Comparison of ENCODE assay signal across 31 cellular contexts in the genomic region with DNA sequence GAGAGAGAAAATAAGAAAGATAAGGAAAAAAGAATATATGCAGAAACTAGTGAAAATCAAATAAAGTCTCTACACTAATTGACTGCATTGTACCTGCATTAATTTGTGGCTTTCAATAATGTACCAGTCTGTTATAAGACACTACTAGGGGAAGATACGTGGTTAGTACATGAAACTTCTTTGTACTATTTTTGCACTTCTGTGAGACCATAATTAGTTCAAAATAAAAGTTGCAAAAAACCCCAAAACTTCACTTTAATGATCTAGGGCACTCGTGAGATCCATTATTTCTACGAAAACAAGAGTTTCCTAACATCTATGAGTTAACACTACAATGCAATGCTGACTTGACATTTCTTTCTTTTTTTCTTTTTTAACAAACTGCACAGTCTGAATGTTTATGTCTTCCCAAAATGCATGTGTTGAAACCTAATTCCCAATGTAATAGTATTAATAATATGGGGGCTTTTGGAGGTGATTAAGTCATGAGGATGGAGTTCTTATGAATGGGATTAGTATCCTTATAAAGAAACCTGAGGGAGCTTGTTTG.
"Had no signal": no experiment of that assay in that cellular context is flagged by ENCODE, and none has a peak within 500 bp of the region (broad histone marks: within the 10 kb centered on the region; RNA-seq: fewer than 3 reads in every experiment).

No MANE protein-coding gene starts in this region.

- FAIRE-seq: astrocyte, bronchial epithelial cell had no signal

- H3K4me3 Mint-ChIP-seq: activated CD4-positive, alpha-beta memory T cell treated with anti-CD3 and anti-CD28 coated beads, Interleukin-2, amount 10 ng/mL, durations not matched to agents 7 days and 5 days; activated CD4-positive, alpha-beta T cell treated with anti-CD3 and anti-CD28 coated beads for 36 hours; activated CD4-positive, alpha-beta T cell treated with anti-CD3 and anti-CD28 coated beads, Interleukin-2, amount 10 ng/mL, durations not matched to agents 24 days and 14 days; activated naive CD4-positive, alpha-beta T cell treated with anti-CD3 and anti-CD28 coated beads, Interleukin-2, amount 10 ng/mL, durations not matched to agents 7 days and 5 days; activated naive CD8-positive, alpha-beta T cell treated with anti-CD3 and anti-CD28 coated beads, Interleukin-2, amount 10 ng/mL, durations not matched to agents 7 days and 5 days; activated T-cell treated with anti-CD3 and anti-CD28 coated beads, Interleukin-2, amount 50 U/mL, for 24 hours; activated T-cell treated with anti-CD3 and anti-CD28 coated beads, Interleukin-2, amount 50 U/mL, for 72 hours; central memory CD8-positive, alpha-beta T cell; dendritic cell treated with granulocyte-macrophage colony-stimulating factor and Interleukin-4, amounts not matched to agents 40 ng/mL and 50 ng/mL, for 4 days; endodermal cell had no signal

- H3K9me3 ChIP-seq: gastrocnemius medialis, heart left ventricle had no signal

- H3K36me3 ChIP-seq: brain microvascular endothelial cell, gastrocnemius medialis, heart left ventricle had no signal

- H3K27ac Mint-ChIP-seq: activated CD4-positive, alpha-beta memory T cell treated with anti-CD3 and anti-CD28 coated beads, Interleukin-2, amount 10 ng/mL, durations not matched to agents 7 days and 5 days; activated CD4-positive, alpha-beta T cell treated with anti-CD3 and anti-CD28 coated beads for 36 hours; activated CD4-positive, alpha-beta T cell treated with anti-CD3 and anti-CD28 coated beads, Interleukin-2, amount 10 ng/mL, durations not matched to agents 24 days and 14 days; activated naive CD4-positive, alpha-beta T cell treated with anti-CD3 and anti-CD28 coated beads, Interleukin-2, amount 10 ng/mL, durations not matched to agents 7 days and 5 days; activated naive CD4-positive, alpha-beta T cell treated with anti-CD3 and anti-CD28 coated beads, Interleukin-2, amount 50 U/mL, for 72 hours; activated naive CD8-positive, alpha-beta T cell treated with anti-CD3 and anti-CD28 coated beads, Interleukin-2, amount 10 ng/mL, durations not matched to agents 7 days and 5 days; activated T-cell treated with anti-CD3 and anti-CD28 coated beads, Interleukin-2, amount 50 U/mL, for 24 hours; activated T-cell treated with anti-CD3 and anti-CD28 coated beads, Interleukin-2, amount 50 U/mL, for 72 hours; dendritic cell treated with granulocyte-macrophage colony-stimulating factor and Interleukin-4, amounts not matched to agents 40 ng/mL and 50 ng/mL, for 4 days; endodermal cell had no signal

- H3K27me3 ChIP-seq: brain microvascular endothelial cell, dorsolateral prefrontal cortex, foreskin keratinocyte, gastrocnemius medialis had no signal

- DNase-seq: activated CD4-positive, alpha-beta memory T cell treated with anti-CD3 and anti-CD28 coated beads, Interleukin-2, amount 10 ng/mL, durations not matched to agents 7 days and 5 days; activated CD4-positive, alpha-beta T cell treated with anti-CD3 and anti-CD28 coated beads for 36 hours; activated CD4-positive, alpha-beta T cell treated with anti-CD3 and anti-CD28 coated beads, Interleukin-2, amount 10 ng/mL, durations not matched to agents 24 days and 14 days; activated CD4-positive, CD25-positive, alpha-beta regulatory T cell; activated CD4-positive, CD25-positive, alpha-beta regulatory T cell treated with anti-CD3 and anti-CD28 coated beads, Interleukin-2, amount 50 U/mL, for 72 hours; activated CD8-positive, alpha-beta memory T cell treated with anti-CD3 and anti-CD28 coated beads, Interleukin-2, amount 50 U/mL, for 48 hours; activated gamma-delta T cell; activated naive CD4-positive, alpha-beta T cell; activated naive CD4-positive, alpha-beta T cell treated with anti-CD3 and anti-CD28 coated beads, Interleukin-2, amount 10 ng/mL, durations not matched to agents 7 days and 5 days; activated naive CD8-positive, alpha-beta T cell treated with anti-CD3 and anti-CD28 coated beads, Interleukin-2, amount 10 ng/mL, durations not matched to agents 7 days and 5 days; activated T-cell treated with anti-CD3 and anti-CD28 coated beads for 4 hours; activated T-cell treated with anti-CD3 and anti-CD28 coated beads, Interleukin-2, amount 50 U/mL, for 24 hours; activated T-cell treated with anti-CD3 and anti-CD28 coated beads, Interleukin-2, amount 50 U/mL, for 72 hours; amniotic stem cell; anterior cingulate cortex; brain microvascular endothelial cell; dorsolateral prefrontal cortex; effector memory CD4-positive, alpha-beta T cell; endodermal cell; foreskin keratinocyte; gastrocnemius medialis; glutamatergic neuron; heart left ventricle; T-helper 2 cell had no signal

- H3K27me3 Mint-ChIP-seq: activated CD4-positive, alpha-beta memory T cell treated with anti-CD3 and anti-CD28 coated beads, Interleukin-2, amount 10 ng/mL, durations not matched to agents 7 days and 5 days; activated CD4-positive, alpha-beta T cell treated with anti-CD3 and anti-CD28 coated beads for 36 hours; activated CD4-positive, alpha-beta T cell treated with anti-CD3 and anti-CD28 coated beads, Interleukin-2, amount 10 ng/mL, durations not matched to agents 24 days and 14 days; activated naive CD4-positive, alpha-beta T cell treated with anti-CD3 and anti-CD28 coated beads, Interleukin-2, amount 10 ng/mL, durations not matched to agents 7 days and 5 days; activated naive CD8-positive, alpha-beta T cell treated with anti-CD3 and anti-CD28 coated beads, Interleukin-2, amount 10 ng/mL, durations not matched to agents 7 days and 5 days; activated T-cell treated with anti-CD3 and anti-CD28 coated beads, Interleukin-2, amount 50 U/mL, for 24 hours; central memory CD8-positive, alpha-beta T cell; dendritic cell treated with granulocyte-macrophage colony-stimulating factor and Interleukin-4, amounts not matched to agents 40 ng/mL and 50 ng/mL, for 4 days had no signal

- ATAC-seq: activated CD4-positive, alpha-beta T cell treated with anti-CD3 and anti-CD28 coated beads for 36 hours; activated naive CD4-positive, alpha-beta T cell treated with anti-CD3 and anti-CD28 coated beads, Interleukin-2, amount 50 U/mL, for 72 hours; activated T-cell treated with anti-CD3 and anti-CD28 coated beads, Interleukin-2, amount 50 U/mL, for 72 hours; esophagus mucosa; foreskin keratinocyte; gastrocnemius medialis; heart left ventricle had no signal

- H3K4me3 ChIP-seq: coronary artery, dorsolateral prefrontal cortex, gastrocnemius medialis, heart left ventricle had no signal

- H3K27ac ChIP-seq: brain microvascular endothelial cell, coronary artery, dorsolateral prefrontal cortex, foreskin keratinocyte, gastrocnemius medialis, heart left ventricle had no signal

- H3K4me1 ChIP-seq: foreskin keratinocyte, gastrocnemius medialis, heart left ventricle had no signal

- H3K4me1 Mint-ChIP-seq: activated CD4-positive, alpha-beta memory T cell treated with anti-CD3 and anti-CD28 coated beads, Interleukin-2, amount 10 ng/mL, durations not matched to agents 7 days and 5 days; activated CD4-positive, alpha-beta T cell treated with anti-CD3 and anti-CD28 coated beads for 36 hours; activated CD4-positive, alpha-beta T cell treated with anti-CD3 and anti-CD28 coated beads, Interleukin-2, amount 10 ng/mL, durations not matched to agents 24 days and 14 days; activated naive CD4-positive, alpha-beta T cell treated with anti-CD3 and anti-CD28 coated beads, Interleukin-2, amount 10 ng/mL, durations not matched to agents 7 days and 5 days; activated naive CD8-positive, alpha-beta T cell treated with anti-CD3 and anti-CD28 coated beads, Interleukin-2, amount 10 ng/mL, durations not matched to agents 7 days and 5 days; central memory CD8-positive, alpha-beta T cell; endodermal cell had no signal

- H3K36me3 Mint-ChIP-seq: activated naive CD4-positive, alpha-beta T cell treated with anti-CD3 and anti-CD28 coated beads, Interleukin-2, amount 10 ng/mL, durations not matched to agents 7 days and 5 days; activated naive CD4-positive, alpha-beta T cell treated with anti-CD3 and anti-CD28 coated beads, Interleukin-2, amount 50 U/mL, for 72 hours; activated naive CD8-positive, alpha-beta T cell treated with anti-CD3 and anti-CD28 coated beads, Interleukin-2, amount 10 ng/mL, durations not matched to agents 7 days and 5 days had no signal
